In genomic region chr1:147924813-147925212, GRCh38 we compare ENCODE assay signal across 26 cellular contexts. TPM values are rescaled to one million over a fixed set of nuclear protein-coding genes. Genes with fewer than 3 reads are reported as not detected.
"Had no signal": no experiment of that assay in that cellular context is flagged by ENCODE, and none has a peak within 500 bp of the region (broad histone marks: within the 10 kb centered on the region; RNA-seq: fewer than 3 reads in every experiment).

No MANE protein-coding gene starts in this region.

- H3K9me3 ChIP-seq: adrenal gland, breast epithelium, heart right ventricle, lower lobe of right lung, prostate gland, thyroid gland, upper lobe of right lung had no signal

- H3K4me3 ChIP-seq: adrenal gland, breast epithelium, coronary artery, heart right ventricle, lower lobe of right lung, prostate gland, thyroid gland, upper lobe of right lung had no signal

- H3K27me3 Mint-ChIP-seq: activated naive CD4-positive, alpha-beta T cell treated with anti-CD3 and anti-CD28 coated beads, Interleukin-2, amount 50 U/mL, for 24 hours had no signal

- H3K27ac ChIP-seq: adrenal gland, breast epithelium, coronary artery, epithelial cell of prostate, heart right ventricle, lower lobe of right lung, prostate gland, thyroid gland, upper lobe of right lung had no signal

- H3K9me3 Mint-ChIP-seq: activated CD4-positive, alpha-beta T cell treated with anti-CD3 and anti-CD28 coated beads, Interleukin-2, amount 10 ng/mL, durations not matched to agents 24 days and 14 days; activated naive CD4-positive, alpha-beta T cell treated with anti-CD3 and anti-CD28 coated beads, Interleukin-2, amount 50 U/mL, for 24 hours; immature natural killer cell; naive thymus-derived CD4-positive, alpha-beta T cell; T-helper 1 cell treated with Interleukin-12 subunit alpha and Interleukin-12 subunit beta and Interleukin-4 antibody, amounts not matched to agents 30 μg/mL and 1 μg/mL, for 36 hours had no signal

- DNase-seq: activated gamma-delta T cell treated with Interleukin-2 at 50 U/mL for 16 hours; activated T-cell treated with anti-CD3 and anti-CD28 coated beads, Interleukin-2, amount 50 U/mL, for 1 hour; adrenal gland; cerebellar nuclear complex; heart right ventricle; immature natural killer cell; lower lobe of right lung; naive thymus-derived CD4-positive, alpha-beta T cell; stimulated activated CD4-positive, alpha-beta T cell treated with anti-CD3 and anti-CD28 coated beads, Interleukin-4, amount 100 ng/mL, for 24 hours; stimulated activated naive CD4-positive, alpha-beta T cell treated with Interleukin-2 at 50 U/mL for 16 hours; substantia nigra; T1000; thyroid gland; upper lobe of right lung had no signal

- H3K4me3 Mint-ChIP-seq: activated CD4-positive, alpha-beta T cell treated with anti-CD3 and anti-CD28 coated beads, Interleukin-2, amount 10 ng/mL, durations not matched to agents 24 days and 14 days; activated naive CD4-positive, alpha-beta T cell treated with anti-CD3 and anti-CD28 coated beads, Interleukin-2, amount 50 U/mL, for 24 hours; immature natural killer cell; T-helper 1 cell treated with Interleukin-12 subunit alpha and Interleukin-12 subunit beta and Interleukin-4 antibody, amounts not matched to agents 30 μg/mL and 1 μg/mL, for 36 hours had no signal

- ATAC-seq: heart right ventricle; left lobe of liver; lower lobe of right lung; naive thymus-derived CD4-positive, alpha-beta T cell; upper lobe of right lung had no signal

- H3K27me3 ChIP-seq: adrenal gland, breast epithelium, heart right ventricle, thyroid gland, upper lobe of right lung had no signal

- FAIRE-seq: astrocyte had no signal

- H3K36me3 Mint-ChIP-seq: activated naive CD4-positive, alpha-beta T cell treated with anti-CD3 and anti-CD28 coated beads, Interleukin-2, amount 50 U/mL, for 24 hours; immature natural killer cell; naive thymus-derived CD4-positive, alpha-beta T cell had no signal

- H3K4me1 ChIP-seq: breast epithelium, prostate gland, thyroid gland had no signal

- H3K27ac Mint-ChIP-seq: activated CD4-positive, alpha-beta T cell treated with anti-CD3 and anti-CD28 coated beads, Interleukin-2, amount 10 ng/mL, durations not matched to agents 24 days and 14 days; activated naive CD4-positive, alpha-beta T cell treated with anti-CD3 and anti-CD28 coated beads, Interleukin-2, amount 50 U/mL, for 24 hours; immature natural killer cell; T-helper 1 cell treated with Interleukin-12 subunit alpha and Interleukin-12 subunit beta and Interleukin-4 antibody, amounts not matched to agents 30 μg/mL and 1 μg/mL, for 36 hours had no signal

- H3K36me3 ChIP-seq: adrenal gland, breast epithelium, heart right ventricle, lower lobe of right lung, prostate gland, thyroid gland, upper lobe of right lung had no signal

RNA-seq across cellular contexts. Expression of gene GJA8, which starts 22.2 kb away (rescaled TPM):
- total RNA-seq: activated CD4-positive, alpha-beta T cell treated with anti-CD3 and anti-CD28 coated beads, Interleukin-2, amount 10 ng/mL, durations not matched to agents 24 days and 14 days; adrenal gland; astrocyte; breast epithelium; fibroblast of villous mesenchyme; heart right ventricle; kidney epithelial cell; left lobe of liver; lower lobe of right lung; naive thymus-derived CD4-positive, alpha-beta T cell; osteocyte; thyroid gland; upper lobe of right lung had no signal
- polyA plus RNA-seq: adrenal gland; heart right ventricle; immature natural killer cell; naive thymus-derived CD4-positive, alpha-beta T cell had no signal
